Comparison of ENCODE assay signal across 33 cellular contexts in the genomic region with DNA sequence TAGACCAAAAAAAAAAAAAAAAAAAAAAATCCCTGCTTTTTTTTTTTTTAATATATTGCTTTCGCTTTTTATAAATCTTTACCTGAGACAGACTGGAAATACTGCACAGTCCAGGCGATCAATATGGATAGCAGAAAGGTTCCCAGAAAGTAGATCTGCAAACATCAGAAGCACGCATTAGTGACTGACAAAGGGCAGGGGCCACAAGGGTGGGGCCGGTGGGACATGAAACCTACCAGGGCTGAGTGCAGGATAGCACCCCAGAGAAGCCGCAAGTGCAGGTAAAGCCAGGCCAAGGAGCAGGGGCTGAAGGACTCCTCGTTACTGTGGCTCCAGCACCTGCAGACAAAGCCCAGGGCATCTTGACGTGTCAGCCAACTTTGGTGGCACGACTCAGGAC.
"Had no signal": no experiment of that assay in that cellular context is flagged by ENCODE, and none has a peak within 500 bp of the region (broad histone marks: within the 10 kb centered on the region; RNA-seq: fewer than 3 reads in every experiment).

No MANE protein-coding gene starts in this region.

- H3K27ac ChIP-seq: adrenal gland, cardiac muscle cell, colonic mucosa, epithelial cell of prostate, esophagus squamous epithelium, WERI-Rb-1 had no signal

- H3K36me3 ChIP-seq: adrenal gland, cardiac muscle cell, colonic mucosa had no signal

- DNase-seq: activated CD4-positive, alpha-beta memory T cell treated with anti-CD3 and anti-CD28 coated beads for 36 hours; activated CD4-positive, alpha-beta T cell treated with anti-CD3 and anti-CD28 coated beads for 36 hours; activated CD4-positive, alpha-beta T cell treated with anti-CD3 and anti-CD28 coated beads, Interleukin-2, amount 10 ng/mL, durations not matched to agents 24 days and 14 days; activated CD4-positive, CD25-positive, alpha-beta regulatory T cell; activated CD4-positive, CD25-positive, alpha-beta regulatory T cell treated with anti-CD3 and anti-CD28 coated beads, Interleukin-2, amount 50 U/mL, for 72 hours; activated CD8-positive, alpha-beta memory T cell treated with anti-CD3 and anti-CD28 coated beads, Interleukin-2, amount 10 ng/mL, durations not matched to agents 7 days and 5 days; activated CD8-positive, alpha-beta memory T cell treated with anti-CD3 and anti-CD28 coated beads, Interleukin-2, amount 50 U/mL, for 4 hours; activated CD8-positive, alpha-beta T cell treated with anti-CD3 and anti-CD28 coated beads, Interleukin-2, amount 10 ng/mL, durations not matched to agents 7 days and 5 days; activated effector memory CD4-positive, alpha-beta T cell treated with anti-CD3 and anti-CD28 coated beads, Interleukin-2, amount 50 U/mL, for 16 hours; activated naive CD4-positive, alpha-beta T cell treated with anti-CD3 and anti-CD28 coated beads for 36 hours; activated naive CD8-positive, alpha-beta T cell treated with anti-CD3 and anti-CD28 coated beads for 36 hours; activated naive CD8-positive, alpha-beta T cell treated with anti-CD3 and anti-CD28 coated beads, Interleukin-2, amount 50 U/mL, for 24 hours; activated T-cell treated with anti-CD3 and anti-CD28 coated beads, Interleukin-2, amount 50 U/mL, for 1 hour; activated T-cell treated with anti-CD3 and anti-CD28 coated beads, Interleukin-2, amount 50 U/mL, for 48 hours; adrenal gland; amygdala; aorta; body of pancreas; central memory CD4-positive, alpha-beta T cell; cerebellar nuclear complex; colonic mucosa; effector CD8-positive, alpha-beta T cell; esophagus squamous epithelium; foreskin melanocyte; head of caudate nucleus; T-helper 1 cell; T-helper 17 cell; T1000; WERI-Rb-1 had no signal

- H3K27me3 ChIP-seq: adrenal gland, body of pancreas, cardiac muscle cell, colonic mucosa, esophagus squamous epithelium had no signal

- H3K4me3 ChIP-seq: adrenal gland, body of pancreas, cardiac muscle cell, colonic mucosa, esophagus squamous epithelium had no signal

- H3K4me1 ChIP-seq: adrenal gland, body of pancreas, colonic mucosa, esophagus squamous epithelium had no signal

- H3K9me3 ChIP-seq: adrenal gland, body of pancreas, colonic mucosa, esophagus squamous epithelium had no signal

- FAIRE-seq: endometrium, endothelial cell of umbilical vein had no signal

- ATAC-seq: activated CD4-positive, alpha-beta T cell treated with anti-CD3 and anti-CD28 coated beads for 36 hours; activated CD8-positive, alpha-beta memory T cell treated with anti-CD3 and anti-CD28 coated beads, Interleukin-2, amount 10 ng/mL, durations not matched to agents 7 days and 5 days; activated CD8-positive, alpha-beta T cell treated with anti-CD3 and anti-CD28 coated beads, Interleukin-2, amount 10 ng/mL, durations not matched to agents 7 days and 5 days; activated naive CD8-positive, alpha-beta T cell treated with anti-CD3 and anti-CD28 coated beads, Interleukin-2, amount 50 U/mL, for 24 hours; body of pancreas; T-helper 17 cell had no signal
